In genomic region chr2:200888719-200889625, GRCh38 we compare ENCODE assay signal across 8 cellular contexts. TPM values are rescaled to one million over a fixed set of nuclear protein-coding genes. Genes with fewer than 3 reads are reported as not detected.
DNase-seq lines count a peak whose midpoint lies in the region; ATAC-seq and TF ChIP-seq lines count a peak whose summit lies in the region.

Gene NIF3L1 (plus strand): TSS chr2:200889371. CDS start chr2:200891944, 2,573 bp downstream.
Gene PPIL3 (minus strand): TSS chr2:200889077. CDS start chr2:200887615, 1,462 bp downstream.

- peaks cover 54% of the 10 kb centered on the region for H3K79me2 ChIP-seq in SU-DHL-6 (ENCODE audit: insufficient read depth, low read length)

- TF ChIP-seq POLR2A in ovary (IDR thresholded peaks at IDR 0.05) (no peak), thyroid gland (IDR thresholded peaks at IDR 0.05) (peak in 1 of 2 donors; percentile 46)

- H3F3A ChIP-seq in SU-DHL-6 (ENCODE audit: insufficient read depth), result peaks cover 27% of the 10 kb centered on the region

- POLR2A ChIA-PET in activated naive CD8-positive, alpha-beta T cell treated with anti-CD3 and anti-CD28 coated beads, Interleukin-2, amount 10 ng/mL, durations not matched to agents 7 days and 5 days (lab: Charles Lee), result interaction anchor here (0.6 to 3.6 kb wide), 26 partner anchors 11 to 562 kb away, joined by 3 to 108 read pairs (median 5); partner anchors contain the start of genes BZW1, CASP10, CFLAR and CLK1

- no peaks in the 10 kb centered on the region for H3K27me3 Mint-ChIP-seq in activated naive CD8-positive, alpha-beta T cell treated with anti-CD3 and anti-CD28 coated beads, Interleukin-2, amount 10 ng/mL, durations not matched to agents 7 days and 5 days

- 0% methylated on average over 49 of the region's 49 CpGs for WGBS in ovary, 3 donors
- WGBS in thyroid gland, 2 donors, result 0 to 1% methylated on average over 35 to 49 of the region's 49 CpGs

- H3K4me3 ChIP-seq in SU-DHL-6 (ENCODE audit: insufficient read depth, low read length, poor library complexity, severe bottlenecking), result peak within 1 kb of the TSS; percentile 87
- peak within 1 kb of the TSS; percentile 66 for H3K4me3 ChIP-seq in ovary
- peak within 1 kb of the TSS; percentile 42 to 80 (median 67) for H3K4me3 ChIP-seq in thyroid gland (replicated peaks in 1 of 3)

- H3K9me3 ChIP-seq in SU-DHL-6 (ENCODE audit: insufficient read depth, low read length) (no peaks in the 10 kb centered on the region), ovary (no peaks in the 10 kb centered on the region), thyroid gland (no peaks in the 10 kb centered on the region)

- H3K9me3 Mint-ChIP-seq in activated naive CD8-positive, alpha-beta T cell treated with anti-CD3 and anti-CD28 coated beads, Interleukin-2, amount 10 ng/mL, durations not matched to agents 7 days and 5 days, result no peaks in the 10 kb centered on the region

- peak within 1 kb of the TSS; percentile 96 for H3K4me3 Mint-ChIP-seq in activated naive CD8-positive, alpha-beta T cell treated with anti-CD3 and anti-CD28 coated beads, Interleukin-2, amount 10 ng/mL, durations not matched to agents 7 days and 5 days

- peak within 1 kb of the TSS; percentile 99 for H3K27ac Mint-ChIP-seq in activated naive CD8-positive, alpha-beta T cell treated with anti-CD3 and anti-CD28 coated beads, Interleukin-2, amount 10 ng/mL, durations not matched to agents 7 days and 5 days

- H3K36me3 Mint-ChIP-seq in activated naive CD8-positive, alpha-beta T cell treated with anti-CD3 and anti-CD28 coated beads, Interleukin-2, amount 10 ng/mL, durations not matched to agents 7 days and 5 days, result peaks cover 18% of the 10 kb centered on the region

- H3K4me2 ChIP-seq in SU-DHL-6 (ENCODE audit: low read depth, low read length, poor library complexity, severe bottlenecking), result peak within 1 kb of the TSS; percentile 88

- H3K4me1 Mint-ChIP-seq in activated naive CD8-positive, alpha-beta T cell treated with anti-CD3 and anti-CD28 coated beads, Interleukin-2, amount 10 ng/mL, durations not matched to agents 7 days and 5 days, result peaks cover 35% of the 10 kb centered on the region

- H3K9ac ChIP-seq in SU-DHL-6 (ENCODE audit: low read length), result peak within 1 kb of the TSS; percentile 81

- H3K36me3 ChIP-seq in SU-DHL-6 (ENCODE audit: low read length) (peaks cover 2% of the 10 kb centered on the region; the same call in 1 of the 2 replicates), ovary (no peaks in the 10 kb centered on the region), thyroid gland (peaks cover 4 to 14% of the 10 kb centered on the region in 2 donors)

- H3K4me1 ChIP-seq in ovary (ENCODE audit: insufficient read depth), result peaks cover 7% of the 10 kb centered on the region
- H3K4me1 ChIP-seq in thyroid gland, result peaks cover 9 to 17% of the 10 kb centered on the region in 2 donors

- no peak for TF ChIP-seq EP300 in ovary (IDR thresholded peaks at IDR 0.05)

- intact Hi-C loops in head of caudate nucleus (cut with DNase I), result no loop called here
- intact Hi-C loops in ovary (cut with DNase I), result loop anchor here in 2 of 4 donors (10.0 kb wide), 1 partner anchor 174 kb away; no protein-coding TSS in a partner anchor
- intact Hi-C loops in thyroid gland (cut with DNase I), result no loop called here

- peak within 1 kb of the TSS; percentile 79 for H2AFZ ChIP-seq in SU-DHL-6 (ENCODE audit: low read depth, low read length, severe bottlenecking)

- no peaks in the 10 kb centered on the region for H3K9me2 ChIP-seq in SU-DHL-6 (replicated peaks; ENCODE audit: insufficient read depth, low read length)

- H4K20me1 ChIP-seq in SU-DHL-6 (ENCODE audit: low read depth, low read length), result no peaks in the 10 kb centered on the region

- no peaks in the 10 kb centered on the region for H3K27me3 ChIP-seq in SU-DHL-6 (ENCODE audit: low read length)
- H3K27me3 ChIP-seq in ovary, result no peaks in the 10 kb centered on the region
- H3K27me3 ChIP-seq in thyroid gland, result no peaks in the 10 kb centered on the region

- TF ChIP-seq CTCF in GM10266 (IDR thresholded peaks at IDR 0.05; ENCODE audit: control insufficient read depth, insufficient read depth, low read depth, missing control alignments) (no peak), SU-DHL-6 (IDR thresholded peaks at IDR 0.05; ENCODE audit: insufficient read depth, low read length, poor library complexity, severe bottlenecking) (no peak), ovary (IDR thresholded peaks at IDR 0.05) (no peak), thyroid gland (IDR thresholded peaks at IDR 0.05) (peak in 2 of 6 experiments; percentile 10 to 11)

- ATAC-seq in HG02678 (IDR thresholded peaks at IDR 0.05; ENCODE audit: unreplicated experiment), result peak; percentile 89
- ATAC-seq in activated naive CD8-positive, alpha-beta T cell treated with anti-CD3 and anti-CD28 coated beads, Interleukin-2, amount 10 ng/mL, durations not matched to agents 7 days and 5 days (ENCODE audit: low read depth), result peak; percentile 79

- H3K27ac ChIP-seq in SU-DHL-6 (ENCODE audit: low read depth, low read length) (peak within 1 kb of the TSS; percentile 96), ovary (peak within 1 kb of the TSS; percentile 66 to 78), thyroid gland (peak within 1 kb of the TSS; percentile 80 to 91 (median 84))

- DNase-seq in GM10266 (ENCODE audit: extremely low spot score) (peak; percentile 85), NCI-H128 (lab: John Stamatoyannopoulos, UW; ENCODE audit: unreplicated experiment) (peak; percentile 84), head of caudate nucleus (peak; percentile 93 to 98 (median 96)), ovary (peak; percentile 94 to 96 (median 94)), thyroid gland (peak; percentile 97 to 98)
- DNase-seq in activated naive CD8-positive, alpha-beta T cell treated with anti-CD3 and anti-CD28 coated beads, Interleukin-2, amount 10 ng/mL, durations not matched to agents 7 days and 5 days, result peak; percentile 94

RNA-seq across cellular contexts. Expression of gene NIF3L1, which starts in this region (rescaled TPM):
- 10 to 100 TPM; 36.9 to 37.7 TPM for total RNA-seq in activated naive CD8-positive, alpha-beta T cell treated with anti-CD3 and anti-CD28 coated beads, Interleukin-2, amount 10 ng/mL, durations not matched to agents 7 days and 5 days
- 10 to 100 TPM; 12.8 to 19.8 (median 16.4) TPM for total RNA-seq in ovary
- 10 to 100 TPM; 22.4 to 29.6 TPM for polyA plus RNA-seq in ovary
- 10 to 100 TPM; 16.9 to 32.2 (median 27.2) TPM for total RNA-seq in thyroid gland

RNA-seq across cellular contexts. Expression of gene PPIL3, which starts in this region (rescaled TPM):
- 10 to 100 TPM; 44.2 to 45.2 TPM for total RNA-seq in activated naive CD8-positive, alpha-beta T cell treated with anti-CD3 and anti-CD28 coated beads, Interleukin-2, amount 10 ng/mL, durations not matched to agents 7 days and 5 days
- 10 to 100 TPM; 19.1 to 50.9 (median 38.2) TPM for total RNA-seq in ovary
- 10 to 100 TPM; 38.4 to 64.7 TPM for polyA plus RNA-seq in ovary
- 10 to 100 TPM; 12.2 to 30.3 (median 26.6) TPM for total RNA-seq in thyroid gland

Comparison
In these comparisons a context has a peak if more than half of its experiments do, and no peak if none do; other contexts are left out.
1. Peak in every context shown above with its lines: DNase-seq, ATAC-seq, H3K4me3 ChIP-seq and H3K27ac ChIP-seq.